Comparison of ENCODE assay signal across 26 cellular contexts in the genomic region with DNA sequence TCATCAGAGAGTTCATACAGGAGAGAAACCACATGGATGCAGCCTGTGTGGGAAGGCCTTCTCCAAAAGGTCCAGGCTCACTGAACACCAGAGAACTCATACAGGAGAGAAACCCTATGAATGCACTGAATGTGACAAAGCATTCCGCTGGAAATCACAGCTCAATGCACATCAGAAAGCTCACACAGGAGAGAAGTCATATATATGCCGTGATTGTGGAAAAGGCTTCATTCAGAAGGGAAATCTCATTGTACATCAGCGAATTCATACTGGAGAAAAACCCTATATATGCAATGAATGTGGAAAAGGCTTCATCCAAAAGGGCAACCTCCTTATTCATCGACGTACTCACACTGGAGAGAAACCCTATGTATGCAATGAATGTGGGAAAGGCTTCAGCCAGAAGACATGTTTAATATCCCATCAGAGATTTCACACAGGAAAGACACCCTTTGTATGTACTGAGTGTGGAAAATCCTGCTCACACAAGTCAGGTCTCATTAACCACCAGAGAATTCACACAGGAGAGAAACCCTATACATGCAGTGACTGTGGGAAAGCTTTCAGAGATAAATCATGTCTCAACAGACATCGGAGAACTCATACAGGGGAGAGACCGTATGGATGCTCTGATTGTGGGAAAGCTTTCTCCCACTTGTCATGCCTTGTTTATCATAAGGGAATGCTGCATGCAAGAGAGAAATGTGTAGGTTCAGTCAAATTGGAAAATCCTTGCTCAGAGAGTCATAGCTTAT. TPM values are rescaled to one million over a fixed set of nuclear protein-coding genes. Genes with fewer than 3 reads are reported as not detected.
DNase-seq lines count a peak whose midpoint lies in the region; ATAC-seq and TF ChIP-seq lines count a peak whose summit lies in the region.
"Had no signal": no experiment of that assay in that cellular context is flagged by ENCODE, and none has a peak within 500 bp of the region (broad histone marks: within the 10 kb centered on the region; RNA-seq: fewer than 3 reads in every experiment).

No MANE protein-coding gene starts in this region.

- DNase-seq in CD8-positive, alpha-beta T cell, result no peak
- DNase-seq in amniotic epithelial cell (ENCODE audit: low read depth) (peak; percentile 33), fibroblast of peridontal ligament (ENCODE audit: extremely low read depth) (peak; percentile 4), NCI-H446 (lab: John Stamatoyannopoulos, UW) (no peak), caudate nucleus (lab: John Stamatoyannopoulos, UW) (no peak), mesenchymal stem cell (no peak)
- no peak for DNase-seq in stimulated activated naive B cell treated with anti-CD40 and anti-IgM and Interleukin-4, amounts not matched to agents 10 μg/mL and 1 μg/mL and 100 μg/mL, for 72 hours
- DNase-seq: activated CD4-positive, alpha-beta T cell treated with anti-CD3 and anti-CD28 coated beads for 48 hours; activated CD8-positive, alpha-beta memory T cell treated with anti-CD3 and anti-CD28 coated beads for 24 hours; activated gamma-delta T cell treated with Interleukin-2 at 50 U/mL for 16 hours; C1 segment of cervical spinal cord; DND-41; effector memory CD4-positive, alpha-beta T cell; foreskin keratinocyte; immature natural killer cell; natural killer cell; NCI-H1048; NCI-H187; NCI-H526; occipital lobe; PC-9; Right ventricle myocardium superior; tibial artery; WERI-Rb-1 had no signal

- TF ChIP-seq CTCF in CD8-positive, alpha-beta T cell (IDR thresholded peaks at IDR 0.05), result no peak

- no peak overlapping the region for H3K14ac ChIP-seq in mesenchymal stem cell (ENCODE audit: low read length in 2 of 2)

- H3K18ac ChIP-seq in mesenchymal stem cell (ENCODE audit: low read depth in 1 of 2, low read length in 2 of 2), result no peak overlapping the region

- no peak overlapping the region for H3K9ac ChIP-seq in mesenchymal stem cell (ENCODE audit: low read length)

- intact Hi-C loops in CD8-positive, alpha-beta T cell (cut with DNase I, micrococcal nuclease), result no loop called here

- no peak overlapping the region for H2AK5ac ChIP-seq in mesenchymal stem cell (ENCODE audit: low read length, severe bottlenecking)

- peaks cover 82% of the 10 kb centered on the region for H3K9me3 ChIP-seq in CD8-positive, alpha-beta T cell (ENCODE audit: low read length)
- H3K9me3 ChIP-seq in mesenchymal stem cell (ENCODE audit: control insufficient read depth, low read length), result peaks cover 98% of the 10 kb centered on the region

- H2AFZ ChIP-seq in mesenchymal stem cell (ENCODE audit: low read depth, low read length), result no peak overlapping the region
- H2AFZ ChIP-seq: PC-9 had no signal

- peak overlapping the region; percentile 13 for H3K4me3 ChIP-seq in CD8-positive, alpha-beta T cell (ENCODE audit: low read depth, low read length)
- peak overlapping the region in 1 of 2 experiments; percentile 50 for H3K4me3 ChIP-seq in mesenchymal stem cell (ENCODE audit: insufficient read depth in 1 of 2, low read depth in 1 of 2, low read length in 2 of 2)
- H3K4me3 ChIP-seq: PC-9, tibial artery had no signal

- no peak overlapping the region for H3K27ac Mint-ChIP-seq in CD8-positive, alpha-beta T cell
- H3K27ac Mint-ChIP-seq in stimulated activated naive B cell treated with anti-CD40 and anti-IgM and Interleukin-4, amounts not matched to agents 10 μg/mL and 1 μg/mL and 100 μg/mL, for 72 hours, result peak overlapping the region; percentile 31
- H3K27ac Mint-ChIP-seq: immature natural killer cell; natural killer cell; stimulated activated naive CD8-positive, alpha-beta T cell treated with anti-CD3 and anti-CD28 coated beads, Interleukin-15, Interleukin-2, amounts not matched to agents 100 ng/mL and 50 ng/mL, for 24 hours had no signal

- no peaks in the 10 kb centered on the region for H3K27me3 ChIP-seq in CD8-positive, alpha-beta T cell (ENCODE audit: insufficient read depth, low read length)
- H3K27me3 ChIP-seq in mesenchymal stem cell (ENCODE audit: control insufficient read depth in 1 of 2, insufficient read depth in 1 of 2, low read length in 2 of 2), result no peaks in the 10 kb centered on the region
- H3K27me3 ChIP-seq: foreskin keratinocyte, tibial artery had no signal

- peaks cover 63% of the 10 kb centered on the region for H3K9me3 Mint-ChIP-seq in CD8-positive, alpha-beta T cell
- peaks cover 57 to 61% of the 10 kb centered on the region in 2 donors for H3K9me3 Mint-ChIP-seq in stimulated activated naive B cell treated with anti-CD40 and anti-IgM and Interleukin-4, amounts not matched to agents 10 μg/mL and 1 μg/mL and 100 μg/mL, for 72 hours

- ATAC-seq in CD8-positive, alpha-beta T cell, result no peak
- ATAC-seq in stimulated activated naive B cell treated with anti-CD40 and anti-IgM and Interleukin-4, amounts not matched to agents 10 μg/mL and 1 μg/mL and 100 μg/mL, for 72 hours (replicated peaks), result no peak
- ATAC-seq: foreskin keratinocyte, left lobe of liver, natural killer cell had no signal

- H3K23ac ChIP-seq in mesenchymal stem cell (ENCODE audit: low read length in 2 of 2), result no peak overlapping the region

- H2BK120ac ChIP-seq in mesenchymal stem cell (ENCODE audit: low read depth, low read length), result no peak overlapping the region

- H3K36me3 ChIP-seq in CD8-positive, alpha-beta T cell (ENCODE audit: insufficient read depth, low read length), result peaks cover 44% of the 10 kb centered on the region
- H3K36me3 ChIP-seq in mesenchymal stem cell (ENCODE audit: control insufficient read depth in 1 of 2, insufficient read depth in 2 of 2, low read depth in 1 of 2, low read length in 2 of 2), result peaks cover 36 to 56% of the 10 kb centered on the region in 2 experiments

- H3K4ac ChIP-seq in mesenchymal stem cell (ENCODE audit: low read depth in 1 of 2, low read length in 2 of 2), result no peak overlapping the region

- no peak overlapping the region for H2BK15ac ChIP-seq in mesenchymal stem cell (ENCODE audit: low read depth, poor library complexity, severe bottlenecking)

- POLR2A ChIA-PET in CD8-positive, alpha-beta T cell (lab: Charles Lee), result no interaction called here

- no peaks in the 10 kb centered on the region for H3K4me1 ChIP-seq in CD8-positive, alpha-beta T cell (ENCODE audit: insufficient read depth, low read length)
- H3K4me1 ChIP-seq in mesenchymal stem cell (ENCODE audit: control insufficient read depth, insufficient read depth, low read depth, low read length), result no peaks in the 10 kb centered on the region
- H3K4me1 ChIP-seq: foreskin keratinocyte, tibial artery had no signal

- H3K27me3 Mint-ChIP-seq in CD8-positive, alpha-beta T cell (ENCODE audit: low read depth), result no peaks in the 10 kb centered on the region
- no peaks in the 10 kb centered on the region for H3K27me3 Mint-ChIP-seq in stimulated activated naive B cell treated with anti-CD40 and anti-IgM and Interleukin-4, amounts not matched to agents 10 μg/mL and 1 μg/mL and 100 μg/mL, for 72 hours
- H3K27me3 Mint-ChIP-seq: stimulated activated naive CD8-positive, alpha-beta T cell treated with anti-CD3 and anti-CD28 coated beads, Interleukin-15, Interleukin-2, amounts not matched to agents 100 ng/mL and 50 ng/mL, for 24 hours had no signal

- H3K4me1 Mint-ChIP-seq in CD8-positive, alpha-beta T cell (ENCODE audit: low read depth), result no peaks in the 10 kb centered on the region
- no peaks in the 10 kb centered on the region for H3K4me1 Mint-ChIP-seq in stimulated activated naive B cell treated with anti-CD40 and anti-IgM and Interleukin-4, amounts not matched to agents 10 μg/mL and 1 μg/mL and 100 μg/mL, for 72 hours
- H3K4me1 Mint-ChIP-seq: natural killer cell had no signal

- H3K79me1 ChIP-seq in mesenchymal stem cell (replicated peaks; ENCODE audit: low read length, poor library complexity, severe bottlenecking), result no peaks in the 10 kb centered on the region

- no peak overlapping the region for H3K27ac ChIP-seq in CD8-positive, alpha-beta T cell (ENCODE audit: low read depth, low read length)
- H3K27ac ChIP-seq in caudate nucleus (ENCODE audit: low read depth, low read length), result no peak overlapping the region
- H3K27ac ChIP-seq in mesenchymal stem cell (ENCODE audit: low read length, poor library complexity, severe bottlenecking), result no peak overlapping the region
- H3K27ac ChIP-seq: foreskin keratinocyte, PC-9, tibial artery, WERI-Rb-1 had no signal

- 100% methylated on average over 5 of the region's 7 CpGs for WGBS in mesenchymal stem cell

- H3K36me3 Mint-ChIP-seq in CD8-positive, alpha-beta T cell, result peaks cover 78% of the 10 kb centered on the region
- peaks cover 73 to 78% of the 10 kb centered on the region in 2 donors for H3K36me3 Mint-ChIP-seq in stimulated activated naive B cell treated with anti-CD40 and anti-IgM and Interleukin-4, amounts not matched to agents 10 μg/mL and 1 μg/mL and 100 μg/mL, for 72 hours

- H2BK5ac ChIP-seq in mesenchymal stem cell (ENCODE audit: low read depth, low read length, poor library complexity, severe bottlenecking), result no peak overlapping the region

- CTCF ChIA-PET in CD8-positive, alpha-beta T cell (lab: Charles Lee), result no interaction called here

- no peak overlapping the region for H3K4me3 Mint-ChIP-seq in CD8-positive, alpha-beta T cell
- H3K4me3 Mint-ChIP-seq in stimulated activated naive B cell treated with anti-CD40 and anti-IgM and Interleukin-4, amounts not matched to agents 10 μg/mL and 1 μg/mL and 100 μg/mL, for 72 hours, result no peak overlapping the region
- H3K4me3 Mint-ChIP-seq: natural killer cell; stimulated activated naive CD8-positive, alpha-beta T cell treated with anti-CD3 and anti-CD28 coated beads, Interleukin-15, Interleukin-2, amounts not matched to agents 100 ng/mL and 50 ng/mL, for 24 hours had no signal

- H3K4me2 ChIP-seq in mesenchymal stem cell (ENCODE audit: low read length, poor library complexity, severe bottlenecking), result no peak overlapping the region
- H3K4me2 ChIP-seq: PC-9 had no signal

- H4K91ac ChIP-seq in mesenchymal stem cell (ENCODE audit: low read length), result no peak overlapping the region

- H4K8ac ChIP-seq in mesenchymal stem cell (ENCODE audit: low read length), result no peak overlapping the region

- no peak overlapping the region for H2BK12ac ChIP-seq in mesenchymal stem cell (ENCODE audit: low read length in 2 of 2)

RNA-seq across cellular contexts. Expression of gene ZNF613, which starts 17.7 kb away (rescaled TPM):
- total RNA-seq in CD8-positive, alpha-beta T cell, result 1 to 10 TPM in 1 of 2 experiments, under 1 TPM in 1; 0.58 to 1.1 TPM
- polyA plus RNA-seq in mesenchymal stem cell (2013, experiment 1 of 2), result 2.5 TPM
- 2.1 TPM for polyA plus RNA-seq in mesenchymal stem cell (2013, experiment 2 of 2)

RNA-seq across cellular contexts. Expression of gene ZNF649, which starts 40.2 kb away (rescaled TPM):
- total RNA-seq in CD8-positive, alpha-beta T cell, result 1 to 10 TPM; 9.1 to 9.5 TPM
- polyA plus RNA-seq in mesenchymal stem cell (2013, experiment 1 of 2), result 5.0 TPM
- 4.9 TPM for polyA plus RNA-seq in mesenchymal stem cell (2013, experiment 2 of 2)

RNA-seq across cellular contexts. Expression of gene ZNF350, which starts 41.7 kb away (rescaled TPM):
- total RNA-seq in CD8-positive, alpha-beta T cell, result 10 to 100 TPM; 48.1 to 50.8 TPM
- polyA plus RNA-seq in mesenchymal stem cell (2013, experiment 1 of 2), result 3.7 TPM
- polyA plus RNA-seq in mesenchymal stem cell (2013, experiment 2 of 2), result 3.6 TPM

RNA-seq across cellular contexts. Expression of gene ZNF577, which starts 57.2 kb away (rescaled TPM):
- total RNA-seq in CD8-positive, alpha-beta T cell, result 1 to 10 TPM; 5.6 to 8.1 TPM
- 3.5 TPM for polyA plus RNA-seq in mesenchymal stem cell (2013, experiment 1 of 2)
- polyA plus RNA-seq in mesenchymal stem cell (2013, experiment 2 of 2), result 3.6 TPM

Comparison
In these comparisons a context has a peak if more than half of its experiments do, and no peak if none do; other contexts are left out.
1. DNase-seq: peak in amniotic epithelial cell (single experiment) and fibroblast of peridontal ligament (single experiment); none in CD8-positive, alpha-beta T cell (0 of 7), stimulated activated naive B cell treated with anti-CD40 and anti-IgM and Interleukin-4, amounts not matched to agents 10 μg/mL and 1 μg/mL and 100 μg/mL, for 72 hours (single experiment), NCI-H446 (0 of 2), caudate nucleus (0 of 61) and mesenchymal stem cell (single experiment).